ENCODE assay signal across 9 cellular contexts in genomic region chr1:12809933-12810332, GRCh38. TPM values are rescaled to one million over a fixed set of nuclear protein-coding genes. Genes with fewer than 3 reads are reported as not detected.
"Had no signal": no experiment of that assay in that cellular context is flagged by ENCODE, and none has a peak within 500 bp of the region (broad histone marks: within the 10 kb centered on the region; RNA-seq: fewer than 3 reads in every experiment).

No MANE protein-coding gene starts in this region.

- H3K9me3 ChIP-seq: HAP-1 had no signal

- H3K4me3 Mint-ChIP-seq: HFFc6 had no signal

- DNase-seq: GOT3, H7, HFFc6, IMR-90, KBM-7 had no signal

- H3K4me3 ChIP-seq: HAP-1 had no signal

- H3K27ac Mint-ChIP-seq: HFFc6 had no signal

- H3K36me3 ChIP-seq: HAP-1 had no signal

- H3K4me1 ChIP-seq: HAP-1 had no signal

- FAIRE-seq: HTR-8/SVneo had no signal

RNA-seq across cellular contexts. Expression of gene PRAMEF1, which starts 18.7 kb away (rescaled TPM):
- total RNA-seq: H4, H7, HFFc6, HT-29, IMR-90 had no signal
- polyA plus RNA-seq: IMR-90 had no signal

RNA-seq across cellular contexts. Expression of gene PRAMEF11, which starts 21.3 kb away (rescaled TPM):
- total RNA-seq: H4, H7, HFFc6, HT-29, IMR-90 had no signal
- polyA plus RNA-seq: IMR-90 had no signal

RNA-seq across cellular contexts. Expression of gene PRAMEF12, which starts 36.4 kb away (rescaled TPM):
- total RNA-seq: H4, H7, HFFc6, HT-29, IMR-90 had no signal
- polyA plus RNA-seq: IMR-90 had no signal

RNA-seq across cellular contexts. Expression of gene HNRNPCL1, which starts 38.6 kb away (rescaled TPM):
- total RNA-seq: H4, H7, HFFc6, HT-29, IMR-90 had no signal
- polyA plus RNA-seq: IMR-90 had no signal

RNA-seq across cellular contexts. Expression of gene PRAMEF2, which starts 47.0 kb away (rescaled TPM):
- total RNA-seq: H4, H7, HFFc6, HT-29, IMR-90 had no signal
- polyA plus RNA-seq: IMR-90 had no signal
